In genomic region chr9:128637656-128638055, GRCh38 we compare ENCODE assay signal across 17 cellular contexts. TPM values are rescaled to one million over a fixed set of nuclear protein-coding genes. Genes with fewer than 3 reads are reported as not detected.
DNase-seq lines count a peak whose midpoint lies in the region; ATAC-seq lines count a peak whose summit lies in the region.
"Had no signal": no experiment of that assay in that cellular context is flagged by ENCODE, and none has a peak within 500 bp of the region (broad histone marks: within the 10 kb centered on the region; RNA-seq: fewer than 3 reads in every experiment).

No MANE protein-coding gene starts in this region.

- peak overlapping the region in 9 of 11 experiments; percentile 29 to 72 (median 56); a peak in 17 of 22 replicates for H3K27ac ChIP-seq in BLaER1 treated with 17β-estradiol and CSF1 and Interleukin-3, amounts not matched to agents 10 nM and 100 nM
- H3K27ac ChIP-seq: foreskin keratinocyte, psoas muscle had no signal

- peaks cover 15 to 53% (median 30%) of the 10 kb centered on the region in 10 experiments for H3K4me1 ChIP-seq in BLaER1 treated with 17β-estradiol and CSF1 and Interleukin-3, amounts not matched to agents 10 nM and 100 nM

- in situ Hi-C loops in SK-MEL-5 (cut with HindIII; ENCODE audit: low pct_unique_long_range_greater_than_20kb, low sequenced_read_pairs) = no loop called here

- H4K20me1 ChIP-seq in BLaER1 treated with 17β-estradiol and CSF1 and Interleukin-3, amounts not matched to agents 10 nM and 100 nM = peaks cover 0 to 49% (median 8%) of the 10 kb centered on the region in 11 experiments; a peak in 9 of 22 replicates

- H3K9me3 ChIP-seq in BLaER1 treated with 17β-estradiol and CSF1 and Interleukin-3, amounts not matched to agents 10 nM and 100 nM (replicated peaks in 1 of 11) = no peaks in the 10 kb centered on the region
- H3K9me3 ChIP-seq: breast epithelium, psoas muscle had no signal

- no peak for ATAC-seq in GM18907 (IDR thresholded peaks at IDR 0.05; ENCODE audit: unreplicated experiment)
- ATAC-seq: foreskin keratinocyte; naive thymus-derived CD8-positive, alpha-beta T cell had no signal

- H3K9ac ChIP-seq in BLaER1 treated with 17β-estradiol and CSF1 and Interleukin-3, amounts not matched to agents 10 nM and 100 nM = peak overlapping the region in 7 of 11 experiments; percentile 2 to 52 (median 42); a peak in 9 of 22 replicates

- H3K4me2 ChIP-seq in BLaER1 treated with 17β-estradiol and CSF1 and Interleukin-3, amounts not matched to agents 10 nM and 100 nM = peak overlapping the region in 9 of 11 experiments; percentile 4 to 64 (median 46); a peak in 15 of 22 replicates

- DNase-seq in M059J (ENCODE audit: low read depth) = peak; percentile 47
- DNase-seq in SK-MEL-5 (ENCODE audit: low read depth, low spot score) = peak; percentile 62
- DNase-seq in head of caudate nucleus = peak in 27 of 42 donors; percentile 29 to 74 (median 53)
- no peak for DNase-seq in occipital lobe (lab: John Stamatoyannopoulos, UW)
- DNase-seq in activated T-cell treated with anti-CD3 and anti-CD28 coated beads, Interleukin-2, amount 50 U/mL, for 1 hour = no peak
- DNase-seq in activated CD4-positive, alpha-beta T cell treated with anti-CD3 and anti-CD28 coated beads for 48 hours = no peak
- DNase-seq: activated T-cell treated with anti-CD3 and anti-CD28 coated beads, Interleukin-2, amount 50 U/mL, for 24 hours; DMS79; foreskin keratinocyte; NCI-H2107; stimulated activated CD4-positive, alpha-beta T cell treated with anti-CD3 and anti-CD28 coated beads, Interleukin-15, amount 100 ng/mL, for 24 hours had no signal

- intact Hi-C loops in head of caudate nucleus (cut with DNase I) = no loop called here

- no peaks in the 10 kb centered on the region for H3K27me3 ChIP-seq in BLaER1 treated with 17β-estradiol and CSF1 and Interleukin-3, amounts not matched to agents 10 nM and 100 nM
- H3K27me3 ChIP-seq: breast epithelium, foreskin keratinocyte had no signal

- H3K36me3 ChIP-seq in BLaER1 treated with 17β-estradiol and CSF1 and Interleukin-3, amounts not matched to agents 10 nM and 100 nM = peaks cover 12 to 90% (median 73%) of the 10 kb centered on the region in 11 experiments
- H3K36me3 ChIP-seq: breast epithelium had no signal

- H3K4me3 ChIP-seq in BLaER1 treated with 17β-estradiol and CSF1 and Interleukin-3, amounts not matched to agents 10 nM and 100 nM = no peak overlapping the region
- H3K4me3 ChIP-seq: breast epithelium, lung, psoas muscle had no signal

RNA-seq across cellular contexts. Expression of gene DYNC2I2, which starts 19.0 kb away (rescaled TPM):
- 94.7 and 137 TPM in 2 replicates for total RNA-seq in M059J (2014; rRNA removed; shearing (Covaris generic))
- total RNA-seq in SK-MEL-5 (2014; rRNA removed; shearing (Covaris generic)) = 49.5 and 52.1 TPM in 2 replicates
- 69.5 and 71.2 TPM in 2 replicates for polyA plus RNA-seq in SK-MEL-5 (2015; cell fraction: cytosol; rRNA removed)
- polyA plus RNA-seq in SK-MEL-5 (2015; cell fraction: nucleus; rRNA removed) = 174 and 178 TPM in 2 replicates
- 32.0 TPM for total RNA-seq in occipital lobe

RNA-seq across cellular contexts. Expression of gene SET, which starts 51.4 kb away (rescaled TPM):
- 430 and 608 TPM in 2 replicates for total RNA-seq in M059J (2014; rRNA removed; shearing (Covaris generic))
- 797 and 827 TPM in 2 replicates for total RNA-seq in SK-MEL-5 (2014; rRNA removed; shearing (Covaris generic))
- polyA plus RNA-seq in SK-MEL-5 (2015; cell fraction: cytosol; rRNA removed) = 241 and 316 TPM in 2 replicates
- polyA plus RNA-seq in SK-MEL-5 (2015; cell fraction: nucleus; rRNA removed) = 291 and 422 TPM in 2 replicates
- total RNA-seq in occipital lobe = 849 TPM

Comparison
In these comparisons a context has a peak if more than half of its experiments do, and no peak if none do; other contexts are left out.
1. DNase-seq: peak in M059J (single experiment), SK-MEL-5 (single experiment) and head of caudate nucleus (27 of 42); none in occipital lobe (single experiment), activated T-cell treated with anti-CD3 and anti-CD28 coated beads, Interleukin-2, amount 50 U/mL, for 1 hour (single experiment) and activated CD4-positive, alpha-beta T cell treated with anti-CD3 and anti-CD28 coated beads for 48 hours (single experiment).